Comparison of ENCODE assay signal across 23 cellular contexts in genomic region chr6:7060769-7061516, GRCh38. TPM values are rescaled to one million over a fixed set of nuclear protein-coding genes. Genes with fewer than 3 reads are reported as not detected.
A peak's percentile ranks its signal among the peaks of the same experiment; 100 is the strongest.
DNase-seq lines count a peak whose midpoint lies in the region; ATAC-seq, FAIRE-seq and TF ChIP-seq lines count a peak whose summit lies in the region.
"Had no signal": no experiment of that assay in that cellular context is flagged by ENCODE, and none has a peak within 500 bp of the region (broad histone marks: within the 10 kb centered on the region; RNA-seq: fewer than 3 reads in every experiment).

No MANE protein-coding gene starts in this region.

- H3K27me3 Mint-ChIP-seq in mesothelial cell of epicardium (ENCODE audit: low read depth) = no peaks in the 10 kb centered on the region
- H3K27me3 Mint-ChIP-seq: CD4-positive, alpha-beta memory T cell had no signal

- H3K4me1 Mint-ChIP-seq in mesothelial cell of epicardium = peaks cover 32% of the 10 kb centered on the region

- H3K27me3 ChIP-seq in breast epithelium (no peaks in the 10 kb centered on the region), vagina (no peaks in the 10 kb centered on the region), tibial nerve (no peaks in the 10 kb centered on the region)

- DNase-seq in NCI-H748 (lab: John Stamatoyannopoulos, UW; ENCODE audit: unreplicated experiment) = peak; percentile 33
- no peak for DNase-seq in NCI-H748 treated with DMSO at 0.1 percent for 48 hours (lab: John Stamatoyannopoulos, UW)
- no peak for DNase-seq in breast epithelium (ENCODE audit: low spot score in 2 of 2)
- DNase-seq in mesothelial cell of epicardium (ENCODE audit: low spot score in 2 of 2, unreplicated experiment in 2 of 2) = no peak
- no peak for DNase-seq in vagina (ENCODE audit: extremely low spot score in 2 of 2)
- DNase-seq in RCC 7860 (ENCODE audit: low spot score) = no peak
- DNase-seq in tibial nerve (ENCODE audit: low spot score in 2 of 2) = no peak
- DNase-seq: activated effector memory CD4-positive, alpha-beta T cell treated with anti-CD3 and anti-CD28 coated beads, Interleukin-2, amount 50 U/mL, for 16 hours; amniotic stem cell; CD4-positive, alpha-beta memory T cell; H7; left ventricle myocardium superior; NCI-H1092 treated with DMSO at 0.1 percent for 48 hours; posterior cingulate gyrus; Right ventricle myocardium superior had no signal

- H3K9me3 Mint-ChIP-seq in mesothelial cell of epicardium = no peaks in the 10 kb centered on the region
- H3K9me3 Mint-ChIP-seq: CD4-positive, alpha-beta memory T cell; T-helper 1 cell treated with Interleukin-12 subunit alpha and Interleukin-12 subunit beta and Interleukin-4 antibody, amounts not matched to agents 30 μg/mL and 1 μg/mL, for 36 hours had no signal

- H3K27ac ChIP-seq in breast epithelium (peak overlapping the region; percentile 59 to 90), vagina (peak overlapping the region; percentile 42), tibial nerve (no peak overlapping the region)
- H3K27ac ChIP-seq: HL-60, KMS-11 had no signal

- no peak for TF ChIP-seq EP300 in tibial nerve (IDR thresholded peaks at IDR 0.05)

- intact Hi-C loops in breast epithelium (cut with DNase I; ENCODE audit: low total_unique reads) (no loop called here), vagina (cut with DNase I) (no loop called here)

- H3K4me3 ChIP-seq in breast epithelium (no peak overlapping the region), vagina (no peak overlapping the region), tibial nerve (no peak overlapping the region)
- H3K4me3 ChIP-seq: skin epidermis had no signal

- peaks cover 0 to 2% of the 10 kb centered on the region in 2 donors for H3K4me1 ChIP-seq in breast epithelium
- peaks cover 4% of the 10 kb centered on the region for H3K4me1 ChIP-seq in vagina
- H3K4me1 ChIP-seq in tibial nerve = peaks cover 0 to 7% (median 0%) of the 10 kb centered on the region in 4 donors

- FAIRE-seq in RCC 7860 (lab: Jason Lieb, UNC) = no peak
- FAIRE-seq: endometrium, frontal cortex had no signal

- H3K9me3 ChIP-seq in breast epithelium (no peaks in the 10 kb centered on the region), vagina (no peaks in the 10 kb centered on the region), tibial nerve (no peaks in the 10 kb centered on the region)

- WGBS in tibial nerve, 2 donors = 94 to 97% methylated on average over 6 of the region's 6 CpGs

- no peaks in the 10 kb centered on the region for H3K36me3 ChIP-seq in breast epithelium
- no peaks in the 10 kb centered on the region for H3K36me3 ChIP-seq in vagina
- H3K36me3 ChIP-seq in tibial nerve = no peaks in the 10 kb centered on the region

- no peak for TF ChIP-seq CTCF in breast epithelium (IDR thresholded peaks at IDR 0.05)
- no peak for TF ChIP-seq CTCF in mesothelial cell of epicardium (IDR thresholded peaks at IDR 0.05; ENCODE audit: unreplicated experiment)
- no peak for TF ChIP-seq CTCF in vagina (IDR thresholded peaks at IDR 0.05)
- TF ChIP-seq CTCF in tibial nerve (IDR thresholded peaks at IDR 0.05) = no peak

- TF ChIP-seq POLR2A in breast epithelium (IDR thresholded peaks at IDR 0.05) (no peak), vagina (IDR thresholded peaks at IDR 0.05) (no peak), tibial nerve (IDR thresholded peaks at IDR 0.05) (no peak)

- H3K36me3 Mint-ChIP-seq in mesothelial cell of epicardium = no peaks in the 10 kb centered on the region
- H3K36me3 Mint-ChIP-seq: CD4-positive, alpha-beta memory T cell had no signal

- peak overlapping the region; percentile 84 for H3K27ac Mint-ChIP-seq in mesothelial cell of epicardium
- H3K27ac Mint-ChIP-seq: CD4-positive, alpha-beta memory T cell; T-helper 1 cell treated with Interleukin-12 subunit alpha and Interleukin-12 subunit beta and Interleukin-4 antibody, amounts not matched to agents 30 μg/mL and 1 μg/mL, for 36 hours had no signal

- no peak overlapping the region for H3K4me3 Mint-ChIP-seq in mesothelial cell of epicardium
- H3K4me3 Mint-ChIP-seq: CD4-positive, alpha-beta memory T cell; T-helper 1 cell treated with Interleukin-12 subunit alpha and Interleukin-12 subunit beta and Interleukin-4 antibody, amounts not matched to agents 30 μg/mL and 1 μg/mL, for 36 hours had no signal

- ATAC-seq in GM18498 (IDR thresholded peaks at IDR 0.05; ENCODE audit: unreplicated experiment) = no peak
- ATAC-seq: activated CD4-positive, CD25-positive, alpha-beta regulatory T cell treated with anti-CD3 and anti-CD28 coated beads, Interleukin-2, amount 50 U/mL, for 24 hours; left ventricle myocardium superior had no signal

RNA-seq across cellular contexts. Expression of gene RREB1, which starts 46.8 kb away (rescaled TPM):
- total RNA-seq in breast epithelium (10 to 100 TPM; 36.0 to 39.8 (median 39.7) TPM), mesothelial cell of epicardium (55.4 to 63.0 TPM (median 57.5 TPM) in 3 replicates), vagina (57.2 TPM), tibial nerve (10 to 100 TPM; 32.3 to 61.5 (median 36.3) TPM)

Comparison
In these comparisons a context has a peak if more than half of its experiments do, and no peak if none do; other contexts are left out.
1. H3K27ac ChIP-seq: peak in breast epithelium (2 of 2) and vagina (single experiment); none in tibial nerve (0 of 4).